15 cellular contexts compared by ENCODE assay signal in the genomic region with DNA sequence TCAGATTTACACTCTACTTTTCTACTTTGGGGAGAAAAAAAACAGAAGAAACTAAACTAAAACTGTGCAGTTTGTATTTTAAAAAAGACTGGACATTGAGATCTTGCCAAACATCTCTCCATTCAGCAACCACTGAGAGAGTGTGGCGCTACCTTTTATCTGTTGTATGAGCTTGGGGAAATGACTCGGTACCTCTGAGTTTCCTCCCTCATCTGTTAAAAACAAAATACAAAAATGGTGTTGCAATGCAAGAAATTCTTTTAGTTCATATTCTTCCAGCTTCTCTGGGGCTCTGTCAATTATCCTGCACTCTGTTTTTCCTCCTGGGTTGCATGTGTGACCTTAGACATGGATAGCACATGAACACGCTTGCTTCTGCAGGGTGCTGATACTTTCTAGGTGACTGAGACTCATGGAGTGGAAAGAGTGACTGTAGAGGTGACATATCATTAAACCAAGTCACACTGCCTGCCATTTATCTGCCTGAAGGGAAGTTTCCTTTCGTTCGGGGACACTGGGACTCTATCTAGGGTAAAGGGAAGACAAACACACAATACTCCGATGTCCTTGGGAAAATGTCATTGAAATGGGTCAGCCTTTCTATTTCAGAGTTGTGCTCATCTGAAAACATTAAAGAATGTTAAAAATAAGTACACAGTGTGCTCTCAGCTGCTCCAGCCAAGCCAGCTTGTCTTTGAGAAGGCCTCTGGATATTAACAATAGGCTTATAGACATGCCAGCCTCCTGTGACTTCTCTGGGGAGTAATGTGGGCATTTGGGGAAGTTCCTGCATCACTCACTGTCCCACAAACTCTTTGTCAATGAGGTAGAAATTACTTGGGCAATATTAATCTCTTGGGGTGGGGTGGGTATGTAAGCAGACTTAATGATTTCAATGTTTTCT.
A peak's percentile ranks its signal among the peaks of the same experiment; 100 is the strongest.
DNase-seq lines count a peak whose midpoint lies in the region; ATAC-seq and TF ChIP-seq lines count a peak whose summit lies in the region.
"Had no signal": no experiment of that assay in that cellular context is flagged by ENCODE, and none has a peak within 500 bp of the region (broad histone marks: within the 10 kb centered on the region; RNA-seq: fewer than 3 reads in every experiment).

No MANE protein-coding gene starts in this region.

- H3K4me2 ChIP-seq in BLaER1 treated with 17β-estradiol and CSF1 and Interleukin-3, amounts not matched to agents 10 nM and 100 nM: peak overlapping the region in 10 of 11 experiments; percentile 7 to 75 (median 41); a peak in 17 of 22 replicates
- H3K4me2 ChIP-seq in osteoblast (ENCODE audit: insufficient read depth, low read length): no peak overlapping the region

- no peaks in the 10 kb centered on the region for H3K27me3 ChIP-seq in BLaER1 treated with 17β-estradiol and CSF1 and Interleukin-3, amounts not matched to agents 10 nM and 100 nM
- no peaks in the 10 kb centered on the region for H3K27me3 ChIP-seq in osteoblast (ENCODE audit: insufficient read depth, low read length)
- H3K27me3 ChIP-seq in prostate gland (replicated peaks; ENCODE audit: insufficient read depth): no peaks in the 10 kb centered on the region

- no peaks in the 10 kb centered on the region for H4K20me1 ChIP-seq in BLaER1 treated with 17β-estradiol and CSF1 and Interleukin-3, amounts not matched to agents 10 nM and 100 nM
- no peaks in the 10 kb centered on the region for H4K20me1 ChIP-seq in osteoblast (ENCODE audit: insufficient read depth, low read length)

- DNase-seq in SKM-1 treated with dmso at 0.1 percent for 144 hours (lab: John Stamatoyannopoulos, UW; ENCODE audit: unreplicated experiment) (peak; percentile 54), Right ventricle myocardium superior (no peak), osteoblast (ENCODE audit: insufficient read length, low spot score, missing footprints) (peak; percentile 17), prostate gland (ENCODE audit: low spot score) (no peak)
- DNase-seq: activated CD4-positive, alpha-beta T cell treated with anti-CD3 and anti-CD28 coated beads, Interleukin-2, amount 50 U/mL, for 4 hours; activated gamma-delta T cell treated with Interleukin-2 at 50 U/mL for 16 hours; cerebellar nuclear complex; NCI-H2171 treated with DMSO at 0.1 percent for 48 hours; stimulated activated CD8-positive, alpha-beta memory T cell treated with anti-CD3 and anti-CD28 coated beads, Interleukin-4, amount 100 ng/mL, for 48 hours; T-cell had no signal

- H3K27ac ChIP-seq in BLaER1 treated with 17β-estradiol and CSF1 and Interleukin-3, amounts not matched to agents 10 nM and 100 nM: peak overlapping the region in 9 of 11 experiments; percentile 54 to 83 (median 70); a peak in 18 of 22 replicates
- H3K27ac ChIP-seq in osteoblast (ENCODE audit: low read depth, low read length) (no peak overlapping the region), prostate gland (peak overlapping the region in 1 of 2 donors; percentile 10)

- no peaks in the 10 kb centered on the region for H3K36me3 ChIP-seq in BLaER1 treated with 17β-estradiol and CSF1 and Interleukin-3, amounts not matched to agents 10 nM and 100 nM
- no peaks in the 10 kb centered on the region for H3K36me3 ChIP-seq in osteoblast (ENCODE audit: insufficient read depth, low read length)
- no peaks in the 10 kb centered on the region for H3K36me3 ChIP-seq in prostate gland

- no peak for TF ChIP-seq POLR2A in prostate gland (IDR thresholded peaks at IDR 0.05)

- H3K9me3 ChIP-seq in BLaER1 treated with 17β-estradiol and CSF1 and Interleukin-3, amounts not matched to agents 10 nM and 100 nM (replicated peaks in 1 of 11): peaks cover 0 to under 1% (median 0%) of the 10 kb centered on the region in 11 experiments; a peak in 2 of 22 replicates
- H3K9me3 ChIP-seq in osteoblast (ENCODE audit: low read depth, low read length): no peaks in the 10 kb centered on the region
- H3K9me3 ChIP-seq in prostate gland: no peaks in the 10 kb centered on the region

- 83% methylated on average over 6 of the region's 6 CpGs for WGBS in prostate gland

- no peaks in the 10 kb centered on the region for H3K79me2 ChIP-seq in osteoblast (ENCODE audit: insufficient read depth, low read length)

- H3K4me1 ChIP-seq in BLaER1 treated with 17β-estradiol and CSF1 and Interleukin-3, amounts not matched to agents 10 nM and 100 nM: peaks cover 0 to 35% (median 24%) of the 10 kb centered on the region in 10 experiments; a peak in 17 of 20 replicates
- H3K4me1 ChIP-seq in osteoblast (ENCODE audit: insufficient read depth, low read length): peaks cover 7% of the 10 kb centered on the region
- H3K4me1 ChIP-seq in prostate gland (replicated peaks): no peaks in the 10 kb centered on the region

- H3K4me3 ChIP-seq in BLaER1 treated with 17β-estradiol and CSF1 and Interleukin-3, amounts not matched to agents 10 nM and 100 nM: no peak overlapping the region
- H3K4me3 ChIP-seq in osteoblast (ENCODE audit: insufficient read depth, low read length) (no peak overlapping the region), prostate gland (no peak overlapping the region)

- peak overlapping the region in 8 of 11 experiments; percentile 9 to 58 (median 26); a peak in 8 of 22 replicates for H3K9ac ChIP-seq in BLaER1 treated with 17β-estradiol and CSF1 and Interleukin-3, amounts not matched to agents 10 nM and 100 nM

- intact Hi-C loops in Right ventricle myocardium superior (cut with DNase I) (loop anchor here (5.0 kb wide), 2 partner anchors 76 to 91 kb away; a partner anchor contains a TSS), prostate gland (cut with DNase I) (no loop called here)

- peak overlapping the region; percentile 13 for H2AFZ ChIP-seq in osteoblast (ENCODE audit: low read length)

- peak; percentile 77 for ATAC-seq in Right ventricle myocardium superior (ENCODE audit: poor library complexity)
- ATAC-seq in GM21367 (IDR thresholded peaks at IDR 0.05; ENCODE audit: unreplicated experiment): no peak
- ATAC-seq in HG03439 (IDR thresholded peaks at IDR 0.05; ENCODE audit: unreplicated experiment): no peak
- ATAC-seq in HG02642 (IDR thresholded peaks at IDR 0.05; ENCODE audit: poor library complexity, unreplicated experiment): no peak
- ATAC-seq: natural killer cell treated with Interleukin-12 subunit alpha and Interleukin-12 subunit beta and Interleukin-15 and Interleukin-18, amount 100 ng/mL, for 72 hours; T-cell had no signal

- TF ChIP-seq CTCF in osteoblast (IDR thresholded peaks at IDR 0.05; ENCODE audit: extremely low read depth, low read depth, low read length) (no peak), prostate gland (IDR thresholded peaks at IDR 0.05) (no peak)

Comparison
In these comparisons a context has a peak if more than half of its experiments do, and no peak if none do; other contexts are left out.
1. DNase-seq: peak in SKM-1 treated with dmso at 0.1 percent for 144 hours (single experiment) and osteoblast (single experiment); none in Right ventricle myocardium superior (single experiment) and prostate gland (single experiment).